Comparison of ENCODE assay signal across 11 cellular contexts in genomic region chr18:11163668-11164067, GRCh38. TPM values are rescaled to one million over a fixed set of nuclear protein-coding genes. Genes with fewer than 3 reads are reported as not detected.
A peak's percentile ranks its signal among the peaks of the same experiment; 100 is the strongest.
DNase-seq lines count a peak whose midpoint lies in the region; ATAC-seq and TF ChIP-seq lines count a peak whose summit lies in the region.
"Had no signal": no experiment of that assay in that cellular context is flagged by ENCODE, and none has a peak within 500 bp of the region (broad histone marks: within the 10 kb centered on the region; RNA-seq: fewer than 3 reads in every experiment).

No MANE protein-coding gene starts in this region.

- peak; percentile 23 to 28 for DNase-seq in activated T-cell treated with anti-CD3 and anti-CD28 coated beads, Interleukin-2, amount 50 U/mL, for 48 hours
- DNase-seq in activated T-cell treated with anti-CD3 and anti-CD28 coated beads for 4 hours: no peak
- DNase-seq in body of pancreas: peak in 2 of 4 donors; percentile 33 to 52
- no peak for DNase-seq in kidney epithelial cell (ENCODE audit: low read depth)
- DNase-seq in thyroid gland: peak; percentile 28 to 31
- no peak for DNase-seq in HCEC 1CT
- no peak for DNase-seq in NCI-H1092 (lab: John Stamatoyannopoulos, UW)
- DNase-seq in foreskin melanocyte: no peak
- DNase-seq: activated effector memory CD4-positive, alpha-beta T cell treated with Interleukin-2 at 50 U/mL for 16 hours; NCI-H1436 had no signal

- H3K27ac ChIP-seq in body of pancreas (no peak overlapping the region), thyroid gland (no peak overlapping the region)

- H3K36me3 ChIP-seq in body of pancreas (replicated peaks in 1 of 2; ENCODE audit: insufficient read depth in 1 of 2, low read depth in 2 of 2) (no peaks in the 10 kb centered on the region), kidney epithelial cell (ENCODE audit: control insufficient read depth, insufficient read depth, low read length) (no peaks in the 10 kb centered on the region), thyroid gland (no peaks in the 10 kb centered on the region)

- no peaks in the 10 kb centered on the region for H3K27me3 ChIP-seq in body of pancreas
- no peaks in the 10 kb centered on the region for H3K27me3 ChIP-seq in kidney epithelial cell (ENCODE audit: control insufficient read depth, insufficient read depth, low read length)
- no peaks in the 10 kb centered on the region for H3K27me3 ChIP-seq in thyroid gland

- WGBS in body of pancreas, 2 donors: 10 to 15% methylated on average over 18 of the region's 18 CpGs
- WGBS in thyroid gland, 2 donors: 20 to 21% methylated on average over 18 of the region's 18 CpGs

- TF ChIP-seq CTCF in body of pancreas (IDR thresholded peaks at IDR 0.05): peak; percentile 28 to 52 (median 40)
- peak; percentile 62 for TF ChIP-seq CTCF in kidney epithelial cell (IDR thresholded peaks at IDR 0.05; ENCODE audit: insufficient read depth, low read length, poor library complexity, severe bottlenecking)
- TF ChIP-seq CTCF in thyroid gland (IDR thresholded peaks at IDR 0.05): peak in 5 of 6 experiments; percentile 11 to 62 (median 28)

- no peak overlapping the region for H3K4me3 ChIP-seq in body of pancreas
- H3K4me3 ChIP-seq in kidney epithelial cell (ENCODE audit: low read depth, low read length): no peak overlapping the region
- no peak overlapping the region for H3K4me3 ChIP-seq in thyroid gland (replicated peaks in 1 of 3)

- TF ChIP-seq POLR2A in body of pancreas (IDR thresholded peaks at IDR 0.05) (no peak), thyroid gland (IDR thresholded peaks at IDR 0.05) (no peak)

- H3K9me3 ChIP-seq in body of pancreas (no peaks in the 10 kb centered on the region), thyroid gland (no peaks in the 10 kb centered on the region)

- H3K4me1 ChIP-seq in body of pancreas (no peaks in the 10 kb centered on the region), thyroid gland (peaks cover 0 to 5% of the 10 kb centered on the region in 2 donors)

- intact Hi-C loops in body of pancreas (cut with DNase I) (no loop called here), thyroid gland (cut with DNase I) (no loop called here)

- peak; percentile 58 for ATAC-seq in body of pancreas
- ATAC-seq: stimulated activated effector memory CD8-positive, alpha-beta T cell treated with anti-CD3 and anti-CD28 coated beads, Interleukin-12 subunit alpha, Interleukin-12 subunit beta, amount 100 ng/mL, for 72 hours had no signal

RNA-seq across cellular contexts. Expression of gene PIEZO2, which starts 14.3 kb away (rescaled TPM):
- total RNA-seq in body of pancreas (10 to 100 TPM in 1 of 2 donors, under 1 TPM in 1; 0.33 to 40.7 TPM), kidney epithelial cell (1.1 and 1.8 TPM in 2 replicates), thyroid gland (10 to 100 TPM in 1 of 4 donors, 1 to 10 TPM in 3; 5.0 to 13.8 (median 6.1) TPM)

Comparison
In these comparisons a context has a peak if more than half of its experiments do, and no peak if none do; other contexts are left out.
1. DNase-seq: peak in activated T-cell treated with anti-CD3 and anti-CD28 coated beads, Interleukin-2, amount 50 U/mL, for 48 hours (2 of 2) and thyroid gland (2 of 2); none in activated T-cell treated with anti-CD3 and anti-CD28 coated beads for 4 hours (single experiment), kidney epithelial cell (single experiment), HCEC 1CT (single experiment), NCI-H1092 (single experiment) and foreskin melanocyte (single experiment).
2. Peak in every context shown above with its lines, with median percentiles within 50 percentile points of each other: CTCF ChIP-seq.